Comparison of ENCODE assay signal across 11 cellular contexts in genomic region chr5:143064207-143064606, GRCh38.
DNase-seq lines count a peak whose midpoint lies in the region; FAIRE-seq and TF ChIP-seq lines count a peak whose summit lies in the region.
"Had no signal": no experiment of that assay in that cellular context is flagged by ENCODE, and none has a peak within 500 bp of the region (broad histone marks: within the 10 kb centered on the region; RNA-seq: fewer than 3 reads in every experiment).

No MANE protein-coding gene starts in this region.

- peaks cover 62% of the 10 kb centered on the region for H3K4me1 Mint-ChIP-seq in osteocyte (ENCODE audit: unreplicated experiment)

- no peaks in the 10 kb centered on the region for H3K27me3 ChIP-seq in BLaER1 treated with 17β-estradiol and CSF1 and Interleukin-3, amounts not matched to agents 10 nM and 100 nM
- H3K27me3 ChIP-seq in SJSA1 (replicated peaks) = no peaks in the 10 kb centered on the region

- H3K9me3 Mint-ChIP-seq in osteocyte (ENCODE audit: unreplicated experiment) = no peaks in the 10 kb centered on the region
- H3K9me3 Mint-ChIP-seq: CD4-positive, alpha-beta memory T cell had no signal

- H3K4me3 ChIP-seq in BLaER1 treated with 17β-estradiol and CSF1 and Interleukin-3, amounts not matched to agents 10 nM and 100 nM = peak overlapping the region in 8 of 10 experiments; percentile 8 to 35 (median 18); a peak in 9 of 20 replicates
- H3K4me3 ChIP-seq in SJSA1 (no peak overlapping the region), fibroblast of pulmonary artery (replicated peaks; ENCODE audit: low read depth, low read length) (no peak overlapping the region)

- no peaks in the 10 kb centered on the region; a peak in 1 of 22 replicates for H4K20me1 ChIP-seq in BLaER1 treated with 17β-estradiol and CSF1 and Interleukin-3, amounts not matched to agents 10 nM and 100 nM

- H3K27me3 Mint-ChIP-seq in osteocyte (ENCODE audit: unreplicated experiment) = no peaks in the 10 kb centered on the region
- H3K27me3 Mint-ChIP-seq: CD4-positive, alpha-beta memory T cell had no signal

- H3K4me3 Mint-ChIP-seq in osteocyte (ENCODE audit: unreplicated experiment) = no peak overlapping the region
- H3K4me3 Mint-ChIP-seq: CD4-positive, alpha-beta memory T cell had no signal

- H3K9ac ChIP-seq in BLaER1 treated with 17β-estradiol and CSF1 and Interleukin-3, amounts not matched to agents 10 nM and 100 nM = peak overlapping the region; percentile 72 to 84 (median 77)

- H3K36me3 Mint-ChIP-seq in osteocyte (ENCODE audit: unreplicated experiment) = peaks cover 5% of the 10 kb centered on the region

- H3K27ac ChIP-seq in BLaER1 treated with 17β-estradiol and CSF1 and Interleukin-3, amounts not matched to agents 10 nM and 100 nM = peak overlapping the region; percentile 87 to 99 (median 95)
- H3K27ac ChIP-seq in SJSA1 = peak overlapping the region; percentile 46

- peak overlapping the region; percentile 71 to 94 (median 83) for H3K4me2 ChIP-seq in BLaER1 treated with 17β-estradiol and CSF1 and Interleukin-3, amounts not matched to agents 10 nM and 100 nM

- TF ChIP-seq CTCF in fibroblast of pulmonary artery (IDR thresholded peaks at IDR 0.05; ENCODE audit: low read length, missing control alignments) = no peak
- TF ChIP-seq CTCF in osteocyte (IDR thresholded peaks at IDR 0.05) = no peak

- peaks cover 0 to 14% (median 8%) of the 10 kb centered on the region in 11 experiments; a peak in 9 of 22 replicates for H3K9me3 ChIP-seq in BLaER1 treated with 17β-estradiol and CSF1 and Interleukin-3, amounts not matched to agents 10 nM and 100 nM (replicated peaks in 1 of 11)
- no peaks in the 10 kb centered on the region for H3K9me3 ChIP-seq in SJSA1 (replicated peaks)

- H3K36me3 ChIP-seq in BLaER1 treated with 17β-estradiol and CSF1 and Interleukin-3, amounts not matched to agents 10 nM and 100 nM = peaks cover 0 to 68% (median 24%) of the 10 kb centered on the region in 11 experiments; a peak in 18 of 22 replicates
- H3K36me3 ChIP-seq in SJSA1 = no peaks in the 10 kb centered on the region

- H3K4me1 ChIP-seq in BLaER1 treated with 17β-estradiol and CSF1 and Interleukin-3, amounts not matched to agents 10 nM and 100 nM = peaks cover 59 to 98% (median 68%) of the 10 kb centered on the region in 10 experiments
- H3K4me1 ChIP-seq in SJSA1 (replicated peaks) = peaks cover 67% of the 10 kb centered on the region

- H3K27ac Mint-ChIP-seq in osteocyte (ENCODE audit: unreplicated experiment) = peak overlapping the region; percentile 61
- H3K27ac Mint-ChIP-seq: CD4-positive, alpha-beta memory T cell had no signal

- FAIRE-seq in GM19239 (lab: Jason Lieb, UNC) = no peak
- FAIRE-seq: islet of Langerhans had no signal

- peak in 1 of 2 experiments; percentile 72 for DNase-seq in SJSA1 (ENCODE audit: low read depth in 1 of 2, low spot score in 2 of 2)
- peak; percentile 64 for DNase-seq in fibroblast of pulmonary artery (ENCODE audit: low read depth)
- no peak for DNase-seq in osteocyte (ENCODE audit: extremely low spot score, unreplicated experiment)
- no peak for DNase-seq in NCI-H2081 (lab: John Stamatoyannopoulos, UW)
- DNase-seq in GM19238 (ENCODE audit: insufficient read length, low spot score) = no peak
- DNase-seq in GM19239 (ENCODE audit: insufficient read length, low spot score) = no peak
- no peak for DNase-seq in T-helper 9 cell
- DNase-seq: activated CD4-positive, alpha-beta T cell treated with anti-CD3 and anti-CD28 coated beads for 4 hours; CD4-positive, alpha-beta memory T cell had no signal

Comparison
In these comparisons a context has a peak if more than half of its experiments do, and no peak if none do; other contexts are left out.
1. H3K4me3 ChIP-seq: peak in BLaER1 treated with 17β-estradiol and CSF1 and Interleukin-3, amounts not matched to agents 10 nM and 100 nM (8 of 10); none in SJSA1 (single experiment) and fibroblast of pulmonary artery (single experiment).